Comparison of ENCODE assay signal across 1 cellular context in genomic region chr6:15409301-15410125, GRCh38.
TF ChIP-seq lines count a peak whose summit lies in the region.

No MANE protein-coding gene starts in this region.

TF ChIP-seq in SK-N-SH treated with all-trans-retinoic acid at 6 μM for 48 hours, 23 proteins besides CTCF, POLR2A, EP300 and RAD21 (continued from another document):
- TF ChIP-seq TSHZ2 (CRISPR knock-in tag; IDR thresholded peaks at IDR 0.05) (no peak), OSR1 (CRISPR knock-in tag; IDR thresholded peaks at IDR 0.05) (no peak), TOX (CRISPR knock-in tag; IDR thresholded peaks at IDR 0.05; ENCODE audit: borderline replicate concordance) (no peak), PATZ1 (CRISPR knock-in tag; IDR thresholded peaks at IDR 0.05; ENCODE audit: borderline replicate concordance) (no peak), PPARA (CRISPR knock-in tag; IDR thresholded peaks at IDR 0.05; ENCODE audit: borderline replicate concordance) (no peak), SNAI2 (CRISPR knock-in tag; IDR thresholded peaks at IDR 0.05) (no peak)
